Comparison of ENCODE assay signal across 1 cellular context in genomic region chr1:25198731-25199231, GRCh38.
TF ChIP-seq lines count a peak whose summit lies in the region.

No MANE protein-coding gene starts in this region.

TF ChIP-seq in SK-N-SH, 30 proteins besides CTCF, POLR2A, EP300 and RAD21 (continued from another document):
- TF ChIP-seq, protein P1, sequence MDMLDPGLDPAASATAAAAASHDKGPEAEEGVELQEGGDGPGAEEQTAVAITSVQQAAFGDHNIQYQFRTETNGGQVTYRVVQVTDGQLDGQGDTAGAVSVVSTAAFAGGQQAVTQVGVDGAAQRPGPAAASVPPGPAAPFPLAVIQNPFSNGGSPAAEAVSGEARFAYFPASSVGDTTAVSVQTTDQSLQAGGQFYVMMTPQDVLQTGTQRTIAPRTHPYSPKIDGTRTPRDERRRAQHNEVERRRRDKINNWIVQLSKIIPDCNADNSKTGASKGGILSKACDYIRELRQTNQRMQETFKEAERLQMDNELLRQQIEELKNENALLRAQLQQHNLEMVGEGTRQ (IDR thresholded peaks at IDR 0.05; ENCODE audit: borderline replicate concordance, low read depth, low read length), result no peak
- TF ChIP-seq JUND (IDR thresholded peaks at IDR 0.05), result no peak
- TF ChIP-seq FOXJ3 (CRISPR knock-in tag; IDR thresholded peaks at IDR 0.05), result no peak
- no peak for TF ChIP-seq TCF12 (IDR thresholded peaks at IDR 0.05)
- TF ChIP-seq POLR2AphosphoS5 (IDR thresholded peaks at IDR 0.05; ENCODE audit: low read depth, low read length), result no peak
- TF ChIP-seq MEF2A (IDR thresholded peaks at IDR 0.05; ENCODE audit: borderline replicate concordance, low read depth), result no peak
- TF ChIP-seq, protein P2, sequence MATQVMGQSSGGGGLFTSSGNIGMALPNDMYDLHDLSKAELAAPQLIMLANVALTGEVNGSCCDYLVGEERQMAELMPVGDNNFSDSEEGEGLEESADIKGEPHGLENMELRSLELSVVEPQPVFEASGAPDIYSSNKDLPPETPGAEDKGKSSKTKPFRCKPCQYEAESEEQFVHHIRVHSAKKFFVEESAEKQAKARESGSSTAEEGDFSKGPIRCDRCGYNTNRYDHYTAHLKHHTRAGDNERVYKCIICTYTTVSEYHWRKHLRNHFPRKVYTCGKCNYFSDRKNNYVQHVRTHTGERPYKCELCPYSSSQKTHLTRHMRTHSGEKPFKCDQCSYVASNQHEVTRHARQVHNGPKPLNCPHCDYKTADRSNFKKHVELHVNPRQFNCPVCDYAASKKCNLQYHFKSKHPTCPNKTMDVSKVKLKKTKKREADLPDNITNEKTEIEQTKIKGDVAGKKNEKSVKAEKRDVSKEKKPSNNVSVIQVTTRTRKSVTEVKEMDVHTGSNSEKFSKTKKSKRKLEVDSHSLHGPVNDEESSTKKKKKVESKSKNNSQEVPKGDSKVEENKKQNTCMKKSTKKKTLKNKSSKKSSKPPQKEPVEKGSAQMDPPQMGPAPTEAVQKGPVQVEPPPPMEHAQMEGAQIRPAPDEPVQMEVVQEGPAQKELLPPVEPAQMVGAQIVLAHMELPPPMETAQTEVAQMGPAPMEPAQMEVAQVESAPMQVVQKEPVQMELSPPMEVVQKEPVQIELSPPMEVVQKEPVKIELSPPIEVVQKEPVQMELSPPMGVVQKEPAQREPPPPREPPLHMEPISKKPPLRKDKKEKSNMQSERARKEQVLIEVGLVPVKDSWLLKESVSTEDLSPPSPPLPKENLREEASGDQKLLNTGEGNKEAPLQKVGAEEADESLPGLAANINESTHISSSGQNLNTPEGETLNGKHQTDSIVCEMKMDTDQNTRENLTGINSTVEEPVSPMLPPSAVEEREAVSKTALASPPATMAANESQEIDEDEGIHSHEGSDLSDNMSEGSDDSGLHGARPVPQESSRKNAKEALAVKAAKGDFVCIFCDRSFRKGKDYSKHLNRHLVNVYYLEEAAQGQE (IDR thresholded peaks at IDR 0.05; ENCODE audit: low read depth, low read length), result no peak
- TF ChIP-seq YY1 (IDR thresholded peaks at IDR 0.05; ENCODE audit: low read depth), result no peak
- TF ChIP-seq PBX3 (IDR thresholded peaks at IDR 0.05), result no peak
- no peak for TF ChIP-seq NFIC (IDR thresholded peaks at IDR 0.05; ENCODE audit: borderline replicate concordance)
- TF ChIP-seq GABPA (IDR thresholded peaks at IDR 0.05; ENCODE audit: low read depth), result no peak
- TF ChIP-seq ELF1 (IDR thresholded peaks at IDR 0.05), result no peak
- no peak for TF ChIP-seq USF1 (IDR thresholded peaks at IDR 0.05; ENCODE audit: borderline replicate concordance, low read depth)
- TF ChIP-seq GATA2 (CRISPR knock-in tag; IDR thresholded peaks at IDR 0.05), result no peak
- TF ChIP-seq RCOR1 (IDR thresholded peaks at IDR 0.05; ENCODE audit: low read length), result no peak
- no peak for TF ChIP-seq RXRA (IDR thresholded peaks at IDR 0.05; ENCODE audit: borderline replicate concordance, low read depth)
- TF ChIP-seq CHD2 (IDR thresholded peaks at IDR 0.05; ENCODE audit: low read length, partially characterized antibody), result no peak
